In genomic region chr14:22887260-22887989, GRCh38 we compare ENCODE assay signal across 6 cellular contexts. TPM values are rescaled to one million over a fixed set of nuclear protein-coding genes. Genes with fewer than 3 reads are reported as not detected.
DNase-seq lines count a peak whose midpoint lies in the region; ATAC-seq and TF ChIP-seq lines count a peak whose summit lies in the region.

No MANE protein-coding gene starts in this region.

- DNase-seq in activated CD4-positive, alpha-beta T cell treated with anti-CD3 and anti-CD28 coated beads for 36 hours = peak; percentile 50
- DNase-seq in activated CD4-positive, alpha-beta T cell treated with anti-CD3 and anti-CD28 coated beads for 1 hour = no peak
- peak; percentile 23 for DNase-seq in T-helper 9 cell
- DNase-seq in stimulated activated CD4-positive, alpha-beta T cell treated with anti-CD3 and anti-CD28 coated beads, Interleukin-2, amount 100 ng/mL, for 24 hours = peak; percentile 28 to 38

- H3K27me3 ChIP-seq in gastroesophageal sphincter = no peaks in the 10 kb centered on the region

- TF ChIP-seq CTCF in gastroesophageal sphincter (IDR thresholded peaks at IDR 0.05) = no peak

- POLR2A ChIA-PET in activated CD4-positive, alpha-beta T cell treated with anti-CD3 and anti-CD28 coated beads for 36 hours (lab: Charles Lee) = interaction anchor here (0.7 kb wide), 1 partner anchor 31 kb away, joined by 3 read pairs; the partner anchor contains the start of gene RBM23

- H3K4me3 Mint-ChIP-seq in activated CD4-positive, alpha-beta T cell treated with anti-CD3 and anti-CD28 coated beads for 36 hours = peak overlapping the region; percentile 70

- H3K4me1 Mint-ChIP-seq in activated CD4-positive, alpha-beta T cell treated with anti-CD3 and anti-CD28 coated beads for 36 hours = peaks cover 50% of the 10 kb centered on the region

- H3K9me3 ChIP-seq in gastroesophageal sphincter = no peaks in the 10 kb centered on the region

- H3K27ac ChIP-seq in gastroesophageal sphincter = peak overlapping the region in 3 of 4 donors; percentile 49 to 73 (median 56)

- 19 to 26% methylated on average over 9 to 11 of the region's 11 CpGs for WGBS in gastroesophageal sphincter (ENCODE audit: low coverage in 1 of 2), 2 donors

- CTCF ChIA-PET in activated CD4-positive, alpha-beta T cell treated with anti-CD3 and anti-CD28 coated beads for 36 hours (lab: Charles Lee) = interaction anchor here (0.6 to 10.6 kb wide), 7 partner anchors 11 to 969 kb away, joined by 3 to 111 read pairs (median 4); partner anchors contain the start of genes DAD1 and LRP10

- no peaks in the 10 kb centered on the region for H3K9me3 Mint-ChIP-seq in activated CD4-positive, alpha-beta T cell treated with anti-CD3 and anti-CD28 coated beads for 36 hours (ENCODE audit: low read depth)

- H3K36me3 Mint-ChIP-seq in activated CD4-positive, alpha-beta T cell treated with anti-CD3 and anti-CD28 coated beads for 36 hours (ENCODE audit: low read depth) = peaks cover 2% of the 10 kb centered on the region

- TF ChIP-seq POLR2A in gastroesophageal sphincter (IDR thresholded peaks at IDR 0.05) = no peak

- peak overlapping the region; percentile 83 for H3K27ac Mint-ChIP-seq in activated CD4-positive, alpha-beta T cell treated with anti-CD3 and anti-CD28 coated beads for 36 hours

- no peak for TF ChIP-seq RAD21 in Ishikawa (IDR thresholded peaks at IDR 0.05; ENCODE audit: low read depth)

- H3K27me3 Mint-ChIP-seq in activated CD4-positive, alpha-beta T cell treated with anti-CD3 and anti-CD28 coated beads for 36 hours = peaks cover 2% of the 10 kb centered on the region

- peaks cover 0 to 36% (median 10%) of the 10 kb centered on the region in 3 donors for H3K4me1 ChIP-seq in gastroesophageal sphincter

- intact Hi-C loops in activated CD4-positive, alpha-beta T cell treated with anti-CD3 and anti-CD28 coated beads for 36 hours (cut with DNase I, micrococcal nuclease) = loop anchor here (1.0 to 2.0 kb wide), 3 partner anchors 15 to 32 kb away; partner anchors contain the start of genes LRP10 (in 1 of the 2) and RBM23 (in 1 of the 2)

- peak overlapping the region; percentile 50 to 52 for H3K4me3 ChIP-seq in gastroesophageal sphincter

- TF ChIP-seq EP300 in Ishikawa (IDR thresholded peaks at IDR 0.05; ENCODE audit: borderline replicate concordance) = no peak
- no peak for TF ChIP-seq EP300 in gastroesophageal sphincter (IDR thresholded peaks at IDR 0.05)

- no peaks in the 10 kb centered on the region for H3K36me3 ChIP-seq in gastroesophageal sphincter

- peak; percentile 49 for ATAC-seq in activated CD4-positive, alpha-beta T cell treated with anti-CD3 and anti-CD28 coated beads for 36 hours
- peak; percentile 71 for ATAC-seq in gastroesophageal sphincter

TF ChIP-seq in Ishikawa, 13 proteins besides CTCF, POLR2A, EP300 and RAD21:
- no peak for TF ChIP-seq TAF1 (IDR thresholded peaks at IDR 0.05; ENCODE audit: low read depth)
- TF ChIP-seq, protein P1, sequence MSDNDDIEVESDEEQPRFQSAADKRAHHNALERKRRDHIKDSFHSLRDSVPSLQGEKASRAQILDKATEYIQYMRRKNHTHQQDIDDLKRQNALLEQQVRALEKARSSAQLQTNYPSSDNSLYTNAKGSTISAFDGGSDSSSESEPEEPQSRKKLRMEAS (IDR thresholded peaks at IDR 0.05) = peak; percentile 95
TF ChIP-seq in Ishikawa: peak in this region for 1.

RNA-seq across cellular contexts. Expression of gene REM2, which starts 4.4 kb away (rescaled TPM):
- under 1 TPM; 0.33 to 0.48 TPM for total RNA-seq in activated CD4-positive, alpha-beta T cell treated with anti-CD3 and anti-CD28 coated beads for 36 hours
- total RNA-seq in gastroesophageal sphincter = under 1 TPM; 0.20 to 0.93 (median 0.47) TPM

RNA-seq across cellular contexts. Expression of gene LRP10, which starts 15.9 kb away (rescaled TPM):
- 10 to 100 TPM; 36.3 to 41.8 TPM for total RNA-seq in activated CD4-positive, alpha-beta T cell treated with anti-CD3 and anti-CD28 coated beads for 36 hours
- 100 to 1,000 TPM; 123 to 257 (median 163) TPM for total RNA-seq in gastroesophageal sphincter

RNA-seq across cellular contexts. Expression of gene RBM23, which starts 31.5 kb away (rescaled TPM):
- total RNA-seq in activated CD4-positive, alpha-beta T cell treated with anti-CD3 and anti-CD28 coated beads for 36 hours = 10 to 100 TPM; 61.6 to 68.6 TPM
- 100 to 1,000 TPM in 3 of 4 donors, 10 to 100 TPM in 1; 94.4 to 855 (median 368) TPM for total RNA-seq in gastroesophageal sphincter

RNA-seq across cellular contexts. Expression of gene PRMT5, which starts 41.8 kb away (rescaled TPM):
- total RNA-seq in activated CD4-positive, alpha-beta T cell treated with anti-CD3 and anti-CD28 coated beads for 36 hours = 100 to 1,000 TPM; 121 to 151 TPM
- total RNA-seq in gastroesophageal sphincter = 10 to 100 TPM; 39.7 to 49.2 (median 43.2) TPM

RNA-seq across cellular contexts. Expression of gene MMP14, which starts 51.0 kb away (rescaled TPM):
- total RNA-seq in activated CD4-positive, alpha-beta T cell treated with anti-CD3 and anti-CD28 coated beads for 36 hours = 1 to 10 TPM; 2.0 to 2.1 TPM
- total RNA-seq in gastroesophageal sphincter = 100 to 1,000 TPM; 114 to 127 (median 123) TPM
